28 cellular contexts compared by ENCODE assay signal in the genomic region with DNA sequence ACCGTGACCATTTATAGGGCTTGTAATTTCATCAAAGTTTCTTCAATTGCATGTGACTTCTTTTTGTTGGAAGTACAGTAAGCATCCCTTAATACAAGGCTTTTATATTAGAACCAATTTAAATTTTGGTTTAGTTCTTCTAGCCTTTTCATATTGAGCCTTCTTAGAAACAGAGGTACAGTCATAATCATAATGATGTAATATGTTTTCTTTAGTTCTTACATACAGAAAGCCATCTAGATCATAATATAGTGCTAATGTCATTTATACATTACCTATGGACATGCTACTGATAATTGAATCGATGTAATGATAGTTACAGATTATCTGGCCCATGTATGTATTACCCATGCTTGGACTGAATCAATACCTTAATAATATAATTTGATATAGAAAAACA.
"Had no signal": no experiment of that assay in that cellular context is flagged by ENCODE, and none has a peak within 500 bp of the region (broad histone marks: within the 10 kb centered on the region; RNA-seq: fewer than 3 reads in every experiment).

No MANE protein-coding gene starts in this region.

- H3K27ac Mint-ChIP-seq: immature natural killer cell; naive thymus-derived CD4-positive, alpha-beta T cell; progenitor cell of endocrine pancreas; stimulated activated naive CD8-positive, alpha-beta T cell treated with anti-CD3 and anti-CD28 coated beads, Interleukin-15, Interleukin-2, amounts not matched to agents 100 ng/mL and 50 ng/mL, for 24 hours had no signal

- FAIRE-seq: islet of Langerhans, kidney, urothelium cell line had no signal

- H3K4me1 Mint-ChIP-seq: immature natural killer cell had no signal

- H3K4me3 Mint-ChIP-seq: immature natural killer cell; naive thymus-derived CD4-positive, alpha-beta T cell; natural killer cell treated with Interleukin-12 subunit alpha and Interleukin-12 subunit beta and Interleukin-15 and Interleukin-18, amount 100 ng/mL, for 72 hours; stimulated activated naive CD8-positive, alpha-beta T cell treated with anti-CD3 and anti-CD28 coated beads, Interleukin-15, Interleukin-2, amounts not matched to agents 100 ng/mL and 50 ng/mL, for 24 hours had no signal

- H3K36me3 Mint-ChIP-seq: natural killer cell treated with Interleukin-12 subunit alpha and Interleukin-12 subunit beta and Interleukin-15 and Interleukin-18, amount 100 ng/mL, for 72 hours had no signal

- H3K27ac ChIP-seq: left lung, lower lobe of right lung, ovary, suprapubic skin, thoracic aorta, tibial artery, upper lobe of right lung had no signal

- H3K4me3 ChIP-seq: left lung, lower lobe of right lung, mucosa of descending colon, ovary, skin epidermis, suprapubic skin, thoracic aorta, tibial artery, upper lobe of right lung had no signal

- DNase-seq: hypothalamus; immature natural killer cell; kidney; left colon; left lung; lower lobe of right lung; mucosa of descending colon; naive thymus-derived CD4-positive, alpha-beta T cell; ovary; retina; right cardiac atrium; stimulated activated CD4-positive, alpha-beta T cell treated with anti-CD3 and anti-CD28 coated beads, Interleukin-12 subunit alpha, Interleukin-12 subunit beta, amount 100 ng/mL, for 4 hours; stimulated activated CD4-positive, alpha-beta T cell treated with anti-CD3 and anti-CD28 coated beads, Interleukin-15, amount 100 ng/mL, for 24 hours; stimulated activated CD4-positive, alpha-beta T cell treated with anti-CD3 and anti-CD28 coated beads, Interleukin-2, amount 100 ng/mL, for 24 hours; stimulated activated CD4-positive, alpha-beta T cell treated with anti-CD3 and anti-CD28 coated beads, Interleukin-4, amount 100 ng/mL, for 1 hour; stimulated activated naive CD4-positive, alpha-beta T cell; tibial artery; trophoblast cell; upper lobe of right lung had no signal

- H3K9me3 Mint-ChIP-seq: immature natural killer cell; naive thymus-derived CD4-positive, alpha-beta T cell; natural killer cell treated with Interleukin-12 subunit alpha and Interleukin-12 subunit beta and Interleukin-15 and Interleukin-18, amount 100 ng/mL, for 72 hours; stimulated activated naive CD8-positive, alpha-beta T cell treated with anti-CD3 and anti-CD28 coated beads, Interleukin-15, Interleukin-2, amounts not matched to agents 100 ng/mL and 50 ng/mL, for 24 hours had no signal

- H3K27me3 ChIP-seq: left lung, ovary, suprapubic skin, tibial artery, upper lobe of right lung had no signal

- H3K4me1 ChIP-seq: left lung, lower lobe of right lung, suprapubic skin, tibial artery, upper lobe of right lung had no signal

- H3K36me3 ChIP-seq: left lung, ovary, thoracic aorta had no signal

- H3K27me3 Mint-ChIP-seq: naive thymus-derived CD4-positive, alpha-beta T cell; natural killer cell treated with Interleukin-12 subunit alpha and Interleukin-12 subunit beta and Interleukin-15 and Interleukin-18, amount 100 ng/mL, for 72 hours; progenitor cell of endocrine pancreas; stimulated activated naive CD8-positive, alpha-beta T cell treated with anti-CD3 and anti-CD28 coated beads, Interleukin-15, Interleukin-2, amounts not matched to agents 100 ng/mL and 50 ng/mL, for 24 hours had no signal

- H3K9me3 ChIP-seq: left lung, lower lobe of right lung, mucosa of descending colon, ovary, suprapubic skin, thoracic aorta, tibial artery, upper lobe of right lung had no signal

- ATAC-seq: left colon; left lung; lower lobe of right lung; mucosa of descending colon; naive thymus-derived CD4-positive, alpha-beta T cell; natural killer cell treated with Interleukin-12 subunit alpha and Interleukin-12 subunit beta and Interleukin-15 and Interleukin-18, amount 100 ng/mL, for 72 hours; right cardiac atrium; sciatic nerve; upper lobe of right lung had no signal
